ENCODE assay signal across 18 cellular contexts in genomic region chr3:108441528-108441927, GRCh38.
"Had no signal": no experiment of that assay in that cellular context is flagged by ENCODE, and none has a peak within 500 bp of the region (broad histone marks: within the 10 kb centered on the region; RNA-seq: fewer than 3 reads in every experiment).

No MANE protein-coding gene starts in this region.

- H3K27me3 Mint-ChIP-seq: activated naive CD8-positive, alpha-beta T cell treated with anti-CD3 and anti-CD28 coated beads, Interleukin-2, amount 50 U/mL, for 24 hours had no signal

- H3K36me3 Mint-ChIP-seq: T-cell had no signal

- H3K27me3 ChIP-seq: ascending aorta, tibial nerve, uterus had no signal

- H3K27ac Mint-ChIP-seq: activated naive CD8-positive, alpha-beta T cell treated with anti-CD3 and anti-CD28 coated beads, Interleukin-2, amount 50 U/mL, for 24 hours; activated T-helper 17 cell treated with anti-CD3 and anti-CD28 coated beads, Interleukin-2, amount 50 U/mL, for 72 hours; T-cell had no signal

- H3K4me3 Mint-ChIP-seq: activated naive CD8-positive, alpha-beta T cell treated with anti-CD3 and anti-CD28 coated beads, Interleukin-2, amount 50 U/mL, for 24 hours; activated T-helper 17 cell treated with anti-CD3 and anti-CD28 coated beads, Interleukin-2, amount 50 U/mL, for 72 hours; neural crest cell; T-cell had no signal

- H3K4me3 ChIP-seq: ascending aorta, skin epidermis, tibial nerve, uterus had no signal

- H3K27ac ChIP-seq: ascending aorta, parathyroid adenoma, uterus had no signal

- ATAC-seq: activated naive CD8-positive, alpha-beta T cell treated with anti-CD3 and anti-CD28 coated beads, Interleukin-2, amount 50 U/mL, for 24 hours; activated T-helper 17 cell treated with anti-CD3 and anti-CD28 coated beads, Interleukin-2, amount 50 U/mL, for 72 hours; T-cell had no signal

- H3K9ac ChIP-seq: parathyroid adenoma had no signal

- H3K4me1 Mint-ChIP-seq: activated naive CD8-positive, alpha-beta T cell treated with anti-CD3 and anti-CD28 coated beads, Interleukin-2, amount 50 U/mL, for 24 hours; activated T-helper 17 cell treated with anti-CD3 and anti-CD28 coated beads, Interleukin-2, amount 50 U/mL, for 72 hours; T-cell had no signal

- DNase-seq: activated CD4-positive, alpha-beta T cell treated with anti-CD3 and anti-CD28 coated beads for 1 hour; activated CD4-positive, alpha-beta T cell treated with anti-CD3 and anti-CD28 coated beads, Interleukin-2, amount 50 U/mL, for 4 hours; activated naive CD4-positive, alpha-beta T cell treated with Interleukin-2 at 50 U/mL for 16 hours; activated naive CD8-positive, alpha-beta T cell treated with anti-CD3 and anti-CD28 coated beads, Interleukin-2, amount 50 U/mL, for 24 hours; erythroblast; head of caudate nucleus; stimulated activated CD4-positive, alpha-beta T cell treated with anti-CD3 and anti-CD28 coated beads, Interleukin-4, amount 100 ng/mL, for 4 hours; stimulated activated CD8-positive, alpha-beta memory T cell treated with anti-CD3 and anti-CD28 coated beads, Interleukin-4, amount 100 ng/mL, for 48 hours; stimulated activated naive CD4-positive, alpha-beta T cell treated with Interleukin-2 at 50 U/mL for 16 hours; T-cell; T-helper 9 cell; uterus had no signal

- H3K36me3 ChIP-seq: ascending aorta, tibial nerve, uterus had no signal

- H3K4me1 ChIP-seq: ascending aorta, parathyroid adenoma, uterus had no signal
